ENCODE assay signal across 27 cellular contexts in the genomic region with DNA sequence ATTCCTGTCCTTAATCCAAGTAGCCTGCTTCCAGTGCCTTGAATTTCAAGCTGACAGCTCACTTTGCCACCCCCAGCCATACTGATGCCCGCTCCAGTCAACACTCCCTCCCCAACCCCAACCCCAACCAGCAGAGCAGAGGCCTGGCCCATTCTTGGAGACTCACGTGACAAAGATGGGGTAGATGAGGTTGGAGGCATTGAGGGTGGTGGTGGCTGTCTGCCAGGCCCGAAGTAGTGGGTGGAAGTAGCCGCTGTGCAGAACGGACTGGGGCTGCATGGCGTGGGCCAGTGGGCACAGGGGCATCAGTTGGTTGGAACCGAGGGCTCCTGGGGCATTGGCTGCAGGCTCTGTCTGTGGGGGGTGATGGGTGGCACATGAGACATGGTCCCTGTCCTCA. TPM values are rescaled to one million over a fixed set of nuclear protein-coding genes. Genes with fewer than 3 reads are reported as not detected.
A peak's percentile ranks its signal among the peaks of the same experiment; 100 is the strongest.
DNase-seq lines count a peak whose midpoint lies in the region; ATAC-seq, FAIRE-seq and TF ChIP-seq lines count a peak whose summit lies in the region.
"Had no signal": no experiment of that assay in that cellular context is flagged by ENCODE, and none has a peak within 500 bp of the region (broad histone marks: within the 10 kb centered on the region; RNA-seq: fewer than 3 reads in every experiment).

No MANE protein-coding gene starts in this region.

- FAIRE-seq in HepG2 (lab: Jason Lieb, UNC) = no peak
- FAIRE-seq: D721Med, G401.6 had no signal

- no peak for TF ChIP-seq RAD21 in HepG2 (CRISPR knock-in tag; IDR thresholded peaks at IDR 0.05)

- no peak overlapping the region for H2AFZ ChIP-seq in HepG2 (ENCODE audit: low read length)

- H3K4me1 ChIP-seq in HepG2 (ENCODE audit: insufficient read depth, low read length) = peaks cover 85% of the 10 kb centered on the region
- H3K4me1 ChIP-seq in right lobe of liver = peaks cover 0 to 63% (median 23%) of the 10 kb centered on the region in 4 donors
- H3K4me1 ChIP-seq in effector memory CD4-positive, alpha-beta T cell (ENCODE audit: control insufficient read depth, insufficient read depth, low read length, poor library complexity, severe bottlenecking) = no peaks in the 10 kb centered on the region

- no peak for TF ChIP-seq EP300 in HepG2 (IDR thresholded peaks at IDR 0.05; ENCODE audit: low read depth in 2 of 2, low read length in 2 of 2)
- TF ChIP-seq EP300 in HepG2 (CRISPR knock-in tag; IDR thresholded peaks at IDR 0.05; ENCODE audit: borderline replicate concordance) = no peak

- H3K27ac ChIP-seq in HepG2 (ENCODE audit: extremely low read length, insufficient read depth, low read length) = peak overlapping the region; percentile 15
- H3K27ac ChIP-seq in right lobe of liver = no peak overlapping the region
- no peak overlapping the region for H3K27ac ChIP-seq in effector memory CD4-positive, alpha-beta T cell (ENCODE audit: insufficient read depth, low read length, poor library complexity, severe bottlenecking)
- H3K27ac ChIP-seq: BLaER1 treated with 17β-estradiol and CSF1 and Interleukin-3, amounts not matched to agents 10 nM and 100 nM; HL-60 had no signal

- peaks cover 7% of the 10 kb centered on the region for H3K79me2 ChIP-seq in HepG2 (ENCODE audit: insufficient read depth, low read length)

- no peaks in the 10 kb centered on the region for H4K20me1 ChIP-seq in HepG2 (ENCODE audit: insufficient read depth, low read length)

- no peaks in the 10 kb centered on the region for H3K9me3 ChIP-seq in HepG2 (ENCODE audit: low read length)
- H3K9me3 ChIP-seq in right lobe of liver = no peaks in the 10 kb centered on the region
- H3K9me3 ChIP-seq in effector memory CD4-positive, alpha-beta T cell (ENCODE audit: control insufficient read depth, low read length) = no peaks in the 10 kb centered on the region
- H3K9me3 ChIP-seq: BLaER1 treated with 17β-estradiol and CSF1 and Interleukin-3, amounts not matched to agents 10 nM and 100 nM had no signal

- no peak for DNase-seq in HepG2 (ENCODE audit: low spot score)
- no peak for DNase-seq in right lobe of liver
- DNase-seq in medulla oblongata (ENCODE audit: extremely low spot score) = peak; percentile 58
- DNase-seq in putamen (ENCODE audit: low spot score) = peak; percentile 41
- no peak for DNase-seq in effector memory CD4-positive, alpha-beta T cell
- DNase-seq: DMS53, NCI-H1092 treated with DMSO at 0.1 percent for 48 hours, NCI-H1436, NCI-H187, NCI-H2081 treated with DMSO at 0.1 percent for 48 hours, NCI-H2171, NCI-H226, NCI-H510A, NCI-H69, Right ventricle myocardium superior, RPMI8226 had no signal

- intact Hi-C loops in HepG2 (cut with micrococcal nuclease; ENCODE audit: unreplicated experiment) = no loop called here
- intact Hi-C loops in right lobe of liver (cut with DNase I) = no loop called here

- WGBS in HepG2 (ENCODE audit: low lambda C conversion rate) = over 99% methylated on average over 7 of the region's 7 CpGs
- 83% methylated on average over 2 of the region's 7 CpGs for WGBS in right lobe of liver (ENCODE audit: insufficient coverage, low coverage, low lambda C conversion rate, missing lambda C conversion rate)

- in situ Hi-C loops in HepG2 (cut with HindIII; ENCODE audit: extremely low pct_ligation_motif_present, low pct_unique_long_range_greater_than_20kb) = no loop called here

- H3K36me3 ChIP-seq in HepG2 (replicated peaks in 1 of 2; ENCODE audit: control insufficient read depth in 1 of 2, insufficient read depth in 2 of 2, low read length in 2 of 2) (peaks cover 15 to 44% of the 10 kb centered on the region in 2 experiments), right lobe of liver (peaks cover 0 to 32% (median 11%) of the 10 kb centered on the region in 4 donors)
- H3K36me3 ChIP-seq in effector memory CD4-positive, alpha-beta T cell (ENCODE audit: control insufficient read depth, insufficient read depth, low read length) = peaks cover 46% of the 10 kb centered on the region

- CTCF ChIA-PET in HepG2 (lab: Yijun Ruan, JAX; ENCODE audit: low intra/inter-chr PET ratio, low total read pairs) = no interaction called here

- H3K4me2 ChIP-seq in HepG2 (ENCODE audit: low read depth, low read length) = no peak overlapping the region
- H3K4me2 ChIP-seq: BLaER1 treated with 17β-estradiol and CSF1 and Interleukin-3, amounts not matched to agents 10 nM and 100 nM had no signal

- H3K9ac ChIP-seq in HepG2 (ENCODE audit: insufficient read depth, low read depth, low read length) = no peak overlapping the region
- H3K9ac ChIP-seq: BLaER1 treated with 17β-estradiol and CSF1 and Interleukin-3, amounts not matched to agents 10 nM and 100 nM had no signal

- BruUV-seq in HepG2 (replicated peaks; lab: Mats Ljungman, UMichigan) = no TSS peak

- H3K4me3 ChIP-seq in HepG2 (replicated peaks in 1 of 3; ENCODE audit: insufficient read depth in 1 of 3, low read depth in 2 of 3, low read length in 3 of 3) (no peak overlapping the region), right lobe of liver (no peak overlapping the region)
- no peak overlapping the region for H3K4me3 ChIP-seq in effector memory CD4-positive, alpha-beta T cell (ENCODE audit: insufficient read depth, low read depth, low read length, poor library complexity, severe bottlenecking)
- H3K4me3 ChIP-seq: BLaER1 treated with 17β-estradiol and CSF1 and Interleukin-3, amounts not matched to agents 10 nM and 100 nM had no signal

- TF ChIP-seq POLR2A in HepG2 (IDR thresholded peaks at IDR 0.05; ENCODE audit: insufficient read depth in 1 of 2, low read depth in 2 of 2, low read length in 2 of 2) (no peak), right lobe of liver (IDR thresholded peaks at IDR 0.05) (no peak)

- no peak for ATAC-seq in HepG2
- ATAC-seq in right lobe of liver = no peak
- ATAC-seq in HG02973 (IDR thresholded peaks at IDR 0.05; ENCODE audit: unreplicated experiment) = no peak
- no peak for ATAC-seq in GM18858 (IDR thresholded peaks at IDR 0.05; ENCODE audit: unreplicated experiment)
- ATAC-seq: HCT116 had no signal

- no peak for TF ChIP-seq CTCF in HepG2 (CRISPR knock-in tag; IDR thresholded peaks at IDR 0.05)
- TF ChIP-seq CTCF in right lobe of liver (IDR thresholded peaks at IDR 0.05) = no peak

- H3K27me3 ChIP-seq in HepG2 (ENCODE audit: control insufficient read depth in 1 of 2, insufficient read depth in 2 of 2, low read length in 2 of 2) (no peaks in the 10 kb centered on the region), right lobe of liver (no peaks in the 10 kb centered on the region)
- H3K27me3 ChIP-seq in effector memory CD4-positive, alpha-beta T cell (replicated peaks; ENCODE audit: control insufficient read depth, insufficient read depth, low read length, poor library complexity, severe bottlenecking) = no peaks in the 10 kb centered on the region
- H3K27me3 ChIP-seq: BLaER1 treated with 17β-estradiol and CSF1 and Interleukin-3, amounts not matched to agents 10 nM and 100 nM had no signal

- POLR2A ChIA-PET in HepG2 (lab: Yijun Ruan, JAX) = no interaction called here

RNA-seq across cellular contexts. Expression of gene ALAD, which starts 7.8 kb away (rescaled TPM):
- total RNA-seq in HepG2 (2016; rRNA removed; fragmentation: Illumina TruSeq; extraction: Trizol) (21.8 and 23.0 TPM in 2 replicates), right lobe of liver (100 to 1,000 TPM in 2 of 6 experiments, 10 to 100 TPM in 4; 35.3 to 140 (median 73.6) TPM)
- total RNA-seq in HepG2 (2016; cell fraction: cytosol; rRNA removed; fragmentation: Illumina TruSeq; extraction: Trizol; ENCODE audit: low read depth) = 5.0 and 5.9 TPM in 2 replicates
- 21.5 and 22.8 TPM in 2 replicates for total RNA-seq in HepG2 (2016; cell fraction: insoluble cytoplasmic fraction; rRNA removed; fragmentation: Illumina TruSeq; extraction: Trizol)
- 9.1 and 9.2 TPM in 2 replicates for total RNA-seq in HepG2 (2016; cell fraction: membrane; rRNA removed; fragmentation: Illumina TruSeq; extraction: Trizol)
- total RNA-seq in HepG2 (2016; cell fraction: nucleus; rRNA removed; fragmentation: Illumina TruSeq; extraction: Trizol) = 16.1 and 20.0 TPM in 2 replicates
- polyA plus RNA-seq in HepG2 (2011; rRNA removed) = 30.1 and 40.5 TPM in 2 replicates
- 15.7 and 16.1 TPM in 2 replicates for polyA plus RNA-seq in HepG2 (2011; cell fraction: cytosol; rRNA removed)
- 75.9 and 98.7 TPM in 2 replicates for polyA plus RNA-seq in HepG2 (2011; cell fraction: nucleus; rRNA removed)
- 48.3 and 58.9 TPM in 2 replicates for polyA plus RNA-seq in HepG2 (2012)
- polyA plus RNA-seq in HepG2 (2016; cell fraction: cytosol; fragmentation: Illumina TruSeq; extraction: Trizol; ENCODE audit: low read depth) = 6.7 and 7.3 TPM in 2 replicates
- polyA plus RNA-seq in HepG2 (2016; cell fraction: insoluble cytoplasmic fraction; fragmentation: Illumina TruSeq; extraction: Trizol; ENCODE audit: low read depth) = 21.4 and 28.7 TPM in 2 replicates
- 8.7 and 9.0 TPM in 2 replicates for polyA plus RNA-seq in HepG2 (2016; cell fraction: membrane; fragmentation: Illumina TruSeq; extraction: Trizol; ENCODE audit: low read depth)
- polyA plus RNA-seq in HepG2 (2016; cell fraction: nucleus; fragmentation: Illumina TruSeq; extraction: Trizol; ENCODE audit: insufficient read depth, low read depth) = 44.4 and 47.1 TPM in 2 replicates
- 22.4 and 56.5 TPM in 2 replicates for polyA minus RNA-seq in HepG2 (2011; rRNA and poly(A)+ RNA removed; ENCODE audit: low replicate concordance)
- 9.6 and 11.1 TPM in 2 replicates for polyA minus RNA-seq in HepG2 (2011; cell fraction: cytosol; rRNA and poly(A)+ RNA removed)
- 31.4 and 34.3 TPM in 2 replicates for polyA minus RNA-seq in HepG2 (2011; cell fraction: nucleus; rRNA and poly(A)+ RNA removed)

RNA-seq across cellular contexts. Expression of gene HDHD3, which starts 16.5 kb away (rescaled TPM):
- 23.0 and 23.1 TPM in 2 replicates for total RNA-seq in HepG2 (2016; rRNA removed; fragmentation: Illumina TruSeq; extraction: Trizol)
- total RNA-seq in HepG2 (2016; cell fraction: cytosol; rRNA removed; fragmentation: Illumina TruSeq; extraction: Trizol; ENCODE audit: low read depth) = 9.0 and 12.1 TPM in 2 replicates
- 24.5 and 26.6 TPM in 2 replicates for total RNA-seq in HepG2 (2016; cell fraction: insoluble cytoplasmic fraction; rRNA removed; fragmentation: Illumina TruSeq; extraction: Trizol)
- total RNA-seq in HepG2 (2016; cell fraction: membrane; rRNA removed; fragmentation: Illumina TruSeq; extraction: Trizol) = 14.8 and 21.9 TPM in 2 replicates
- total RNA-seq in HepG2 (2016; cell fraction: nucleus; rRNA removed; fragmentation: Illumina TruSeq; extraction: Trizol) = 20.3 and 23.2 TPM in 2 replicates
- polyA plus RNA-seq in HepG2 (2011; rRNA removed) = 38.5 and 52.1 TPM in 2 replicates
- polyA plus RNA-seq in HepG2 (2011; cell fraction: cytosol; rRNA removed) = 42.5 and 45.1 TPM in 2 replicates
- polyA plus RNA-seq in HepG2 (2011; cell fraction: nucleus; rRNA removed) = 48.3 and 66.3 TPM in 2 replicates
- polyA plus RNA-seq in HepG2 (2012) = 22.4 and 28.2 TPM in 2 replicates
- polyA plus RNA-seq in HepG2 (2016; cell fraction: cytosol; fragmentation: Illumina TruSeq; extraction: Trizol; ENCODE audit: low read depth) = 3.9 and 7.9 TPM in 2 replicates
- 21.1 and 26.6 TPM in 2 replicates for polyA plus RNA-seq in HepG2 (2016; cell fraction: insoluble cytoplasmic fraction; fragmentation: Illumina TruSeq; extraction: Trizol; ENCODE audit: low read depth)
- polyA plus RNA-seq in HepG2 (2016; cell fraction: membrane; fragmentation: Illumina TruSeq; extraction: Trizol; ENCODE audit: low read depth) = 9.6 and 14.6 TPM in 2 replicates
- polyA plus RNA-seq in HepG2 (2016; cell fraction: nucleus; fragmentation: Illumina TruSeq; extraction: Trizol; ENCODE audit: insufficient read depth, low read depth) = 59.1 and 62.1 TPM in 2 replicates
- 23.3 and 44.1 TPM in 2 replicates for polyA minus RNA-seq in HepG2 (2011; rRNA and poly(A)+ RNA removed; ENCODE audit: low replicate concordance)
- polyA minus RNA-seq in HepG2 (2011; cell fraction: cytosol; rRNA and poly(A)+ RNA removed) = 15.5 and 15.6 TPM in 2 replicates
- 18.0 and 26.0 TPM in 2 replicates for polyA minus RNA-seq in HepG2 (2011; cell fraction: nucleus; rRNA and poly(A)+ RNA removed)
- 10 to 100 TPM; 36.5 to 70.5 (median 67.1) TPM for total RNA-seq in right lobe of liver

RNA-seq across cellular contexts. Expression of gene POLE3, which starts 17.2 kb away (rescaled TPM):
- total RNA-seq in HepG2 (2016; rRNA removed; fragmentation: Illumina TruSeq; extraction: Trizol) = 77.2 and 93.1 TPM in 2 replicates
- 16.4 and 16.7 TPM in 2 replicates for total RNA-seq in HepG2 (2016; cell fraction: cytosol; rRNA removed; fragmentation: Illumina TruSeq; extraction: Trizol; ENCODE audit: low read depth)
- total RNA-seq in HepG2 (2016; cell fraction: insoluble cytoplasmic fraction; rRNA removed; fragmentation: Illumina TruSeq; extraction: Trizol) = 79.2 and 96.3 TPM in 2 replicates
- total RNA-seq in HepG2 (2016; cell fraction: membrane; rRNA removed; fragmentation: Illumina TruSeq; extraction: Trizol) = 47.2 and 48.0 TPM in 2 replicates
- total RNA-seq in HepG2 (2016; cell fraction: nucleus; rRNA removed; fragmentation: Illumina TruSeq; extraction: Trizol) = 34.4 and 38.5 TPM in 2 replicates
- 25.9 and 36.0 TPM in 2 replicates for polyA plus RNA-seq in HepG2 (2011; rRNA removed)
- 23.9 and 28.7 TPM in 2 replicates for polyA plus RNA-seq in HepG2 (2011; cell fraction: cytosol; rRNA removed)
- 30.3 and 34.7 TPM in 2 replicates for polyA plus RNA-seq in HepG2 (2011; cell fraction: nucleus; rRNA removed)
- polyA plus RNA-seq in HepG2 (2012) = 17.9 and 29.2 TPM in 2 replicates
- polyA plus RNA-seq in HepG2 (2016; cell fraction: cytosol; fragmentation: Illumina TruSeq; extraction: Trizol; ENCODE audit: low read depth) = 15.0 and 17.3 TPM in 2 replicates
- polyA plus RNA-seq in HepG2 (2016; cell fraction: insoluble cytoplasmic fraction; fragmentation: Illumina TruSeq; extraction: Trizol; ENCODE audit: low read depth) = 103 and 111 TPM in 2 replicates
- polyA plus RNA-seq in HepG2 (2016; cell fraction: membrane; fragmentation: Illumina TruSeq; extraction: Trizol; ENCODE audit: low read depth) = 40.3 and 43.4 TPM in 2 replicates
- 75.6 and 79.1 TPM in 2 replicates for polyA plus RNA-seq in HepG2 (2016; cell fraction: nucleus; fragmentation: Illumina TruSeq; extraction: Trizol; ENCODE audit: insufficient read depth, low read depth)
- polyA minus RNA-seq in HepG2 (2011; rRNA and poly(A)+ RNA removed; ENCODE audit: low replicate concordance) = 17.7 and 85.1 TPM in 2 replicates
- 7.1 and 10.4 TPM in 2 replicates for polyA minus RNA-seq in HepG2 (2011; cell fraction: cytosol; rRNA and poly(A)+ RNA removed)
- 12.1 and 14.3 TPM in 2 replicates for polyA minus RNA-seq in HepG2 (2011; cell fraction: nucleus; rRNA and poly(A)+ RNA removed)
- 10 to 100 TPM; 13.8 to 24.5 (median 16.6) TPM for total RNA-seq in right lobe of liver

RNA-seq across cellular contexts. Expression of gene C9orf43, which starts 17.3 kb away (rescaled TPM):
- total RNA-seq in HepG2 (2016; rRNA removed; fragmentation: Illumina TruSeq; extraction: Trizol) = 0.18 and 0.31 TPM in 2 replicates
- total RNA-seq in HepG2 (2016; cell fraction: cytosol; rRNA removed; fragmentation: Illumina TruSeq; extraction: Trizol; ENCODE audit: low read depth) = 1.0 and 1.1 TPM in 2 replicates
- total RNA-seq in HepG2 (2016; cell fraction: insoluble cytoplasmic fraction; rRNA removed; fragmentation: Illumina TruSeq; extraction: Trizol) = 0.22 and 0.30 TPM in 2 replicates
- 0.86 and 1.2 TPM in 2 replicates for total RNA-seq in HepG2 (2016; cell fraction: membrane; rRNA removed; fragmentation: Illumina TruSeq; extraction: Trizol)
- total RNA-seq in HepG2 (2016; cell fraction: nucleus; rRNA removed; fragmentation: Illumina TruSeq; extraction: Trizol) = 0.31 and 0.34 TPM in 2 replicates
- 0.14 and 0.24 TPM in 2 replicates for polyA plus RNA-seq in HepG2 (2011; rRNA removed)
- polyA plus RNA-seq in HepG2 (2011; cell fraction: cytosol; rRNA removed) = 0.13 and 0.21 TPM in 2 replicates
- polyA plus RNA-seq in HepG2 (2011; cell fraction: nucleus; rRNA removed) = 0.13 and 0.16 TPM in 2 replicates
- 0.16 and 0.21 TPM in 2 replicates for polyA plus RNA-seq in HepG2 (2012)
- polyA plus RNA-seq in HepG2 (2016; cell fraction: cytosol; fragmentation: Illumina TruSeq; extraction: Trizol; ENCODE audit: low read depth) = 0.17 and 0.55 TPM in 2 replicates
- polyA plus RNA-seq in HepG2 (2016; cell fraction: insoluble cytoplasmic fraction; fragmentation: Illumina TruSeq; extraction: Trizol; ENCODE audit: low read depth) = 0.55 and 0.64 TPM in 2 replicates
- 0.66 and 0.74 TPM in 2 replicates for polyA plus RNA-seq in HepG2 (2016; cell fraction: membrane; fragmentation: Illumina TruSeq; extraction: Trizol; ENCODE audit: low read depth)
- 0.22 and 0.23 TPM in 2 replicates for polyA plus RNA-seq in HepG2 (2016; cell fraction: nucleus; fragmentation: Illumina TruSeq; extraction: Trizol; ENCODE audit: insufficient read depth, low read depth)
- 0.46 and 3.7 TPM in 2 replicates for polyA minus RNA-seq in HepG2 (2011; rRNA and poly(A)+ RNA removed; ENCODE audit: low replicate concordance)
- polyA minus RNA-seq in HepG2 (2011; cell fraction: cytosol; rRNA and poly(A)+ RNA removed) = 0.26 and 0.30 TPM in 2 replicates
- polyA minus RNA-seq in HepG2 (2011; cell fraction: nucleus; rRNA and poly(A)+ RNA removed) = 0.77 and 0.99 TPM in 2 replicates
- 1 to 10 TPM in 1 of 6 experiments, under 1 TPM in 5; 0.40 to 1.0 (median 0.50) TPM for total RNA-seq in right lobe of liver

RNA-seq across cellular contexts. Expression of gene BSPRY, which starts 43.9 kb away (rescaled TPM):
- 0.09 and 0.13 TPM in 2 replicates for total RNA-seq in HepG2 (2016; rRNA removed; fragmentation: Illumina TruSeq; extraction: Trizol)
- 0.09 TPM in 1 of 2 replicates, not detected in the other for total RNA-seq in HepG2 (2016; cell fraction: cytosol; rRNA removed; fragmentation: Illumina TruSeq; extraction: Trizol; ENCODE audit: low read depth)
- total RNA-seq in HepG2 (2016; cell fraction: insoluble cytoplasmic fraction; rRNA removed; fragmentation: Illumina TruSeq; extraction: Trizol) = 0.17 and 0.18 TPM in 2 replicates
- total RNA-seq in HepG2 (2016; cell fraction: membrane; rRNA removed; fragmentation: Illumina TruSeq; extraction: Trizol) = 0.06 and 0.21 TPM in 2 replicates
- 0.19 and 0.22 TPM in 2 replicates for total RNA-seq in HepG2 (2016; cell fraction: nucleus; rRNA removed; fragmentation: Illumina TruSeq; extraction: Trizol)
- 0.26 and 0.37 TPM in 2 replicates for polyA plus RNA-seq in HepG2 (2011; rRNA removed)
- 0.31 and 0.40 TPM in 2 replicates for polyA plus RNA-seq in HepG2 (2011; cell fraction: cytosol; rRNA removed)
- 0.53 and 0.57 TPM in 2 replicates for polyA plus RNA-seq in HepG2 (2011; cell fraction: nucleus; rRNA removed)
- polyA plus RNA-seq in HepG2 (2012) = 0.20 and 0.25 TPM in 2 replicates
- polyA plus RNA-seq in HepG2 (2016; cell fraction: cytosol; fragmentation: Illumina TruSeq; extraction: Trizol; ENCODE audit: low read depth) = 0.07 and 0.14 TPM in 2 replicates
- 0.10 TPM in 1 of 2 replicates, not detected in the other for polyA plus RNA-seq in HepG2 (2016; cell fraction: insoluble cytoplasmic fraction; fragmentation: Illumina TruSeq; extraction: Trizol; ENCODE audit: low read depth)
- polyA plus RNA-seq in HepG2 (2016; cell fraction: membrane; fragmentation: Illumina TruSeq; extraction: Trizol; ENCODE audit: low read depth) = 0.08 and 0.09 TPM in 2 replicates
- polyA plus RNA-seq in HepG2 (2016; cell fraction: nucleus; fragmentation: Illumina TruSeq; extraction: Trizol; ENCODE audit: insufficient read depth, low read depth) = 0.47 TPM in 1 of 2 replicates, not detected in the other
- polyA minus RNA-seq in HepG2 (2011; rRNA and poly(A)+ RNA removed; ENCODE audit: low replicate concordance) = 0.12 TPM in 1 of 2 replicates, not detected in the other
- polyA minus RNA-seq in HepG2 (2011; cell fraction: cytosol; rRNA and poly(A)+ RNA removed) = not detected in 2 replicates
- polyA minus RNA-seq in HepG2 (2011; cell fraction: nucleus; rRNA and poly(A)+ RNA removed) = 0.25 TPM in 1 of 2 replicates, not detected in the other
- total RNA-seq in right lobe of liver = 1 to 10 TPM in 2 of 6 experiments, under 1 TPM in 4; 0.24 to 1.4 (median 0.78) TPM
- total RNA-seq: A172; CD4-positive, alpha-beta T cell; H4; SK-MEL-5 had no signal

Comparison
In these comparisons a context has a peak if more than half of its experiments do, and no peak if none do; other contexts are left out.
1. DNase-seq: peak in medulla oblongata (single experiment) and putamen (single experiment); none in HepG2 (single experiment), right lobe of liver (0 of 3) and effector memory CD4-positive, alpha-beta T cell (0 of 3).